Comparison of ENCODE assay signal across 15 cellular contexts in genomic region chr17:18094409-18094807, GRCh38.
"Had no signal": no experiment of that assay in that cellular context is flagged by ENCODE, and none has a peak within 500 bp of the region (broad histone marks: within the 10 kb centered on the region; RNA-seq: fewer than 3 reads in every experiment).

No MANE protein-coding gene starts in this region.

- H3K4me1 ChIP-seq: ascending aorta, breast epithelium, right atrium auricular region had no signal

- H3K4me3 ChIP-seq: ascending aorta, breast epithelium, right atrium auricular region, thoracic aorta, upper lobe of left lung had no signal

- DNase-seq: activated CD4-positive, alpha-beta T cell treated with anti-CD3 and anti-CD28 coated beads for 4 hours; activated CD8-positive, alpha-beta memory T cell treated with anti-CD3 and anti-CD28 coated beads, Interleukin-2, amount 50 U/mL, for 48 hours; activated effector memory CD4-positive, alpha-beta T cell treated with Interleukin-2 at 50 U/mL for 16 hours; activated naive CD4-positive, alpha-beta T cell treated with anti-CD3 and anti-CD28 coated beads, Interleukin-2, amount 50 U/mL, for 16 hours; activated T-cell treated with anti-CD3 and anti-CD28 coated beads, Interleukin-2, amount 50 U/mL, for 48 hours; cerebellar nuclear complex; effector CD4-positive, alpha-beta T cell; hippocampal formation; midbrain; occipital lobe; upper lobe of left lung had no signal

- H3K9me3 ChIP-seq: ascending aorta, breast epithelium, right atrium auricular region, thoracic aorta, upper lobe of left lung had no signal

- H3K36me3 ChIP-seq: breast epithelium had no signal

- H3K27ac ChIP-seq: ascending aorta, breast epithelium, right atrium auricular region, thoracic aorta, upper lobe of left lung had no signal

- H3K27me3 ChIP-seq: ascending aorta, breast epithelium, right atrium auricular region, upper lobe of left lung had no signal
